Comparison of ENCODE assay signal across 8 cellular contexts in genomic region chr10:112721080-112721698, GRCh38.
DNase-seq lines count a peak whose midpoint lies in the region; ATAC-seq and TF ChIP-seq lines count a peak whose summit lies in the region.

No MANE protein-coding gene starts in this region.

- no peaks in the 10 kb centered on the region for H3K9me3 ChIP-seq in A673 (ENCODE audit: low read depth, low read length, poor library complexity, severe bottlenecking)
- no peaks in the 10 kb centered on the region for H3K9me3 ChIP-seq in left ventricle myocardium inferior (replicated peaks)

- H3K36me3 ChIP-seq in A673 (ENCODE audit: insufficient read depth, low read length, poor library complexity, severe bottlenecking), result no peaks in the 10 kb centered on the region
- no peaks in the 10 kb centered on the region for H3K36me3 ChIP-seq in left ventricle myocardium inferior

- in situ Hi-C loops in GM13976 (cut with MboI; ENCODE audit: low sequenced_read_pairs, unreplicated experiment), result loop anchor here (25.0 kb wide), 1 partner anchor 666 kb away; no protein-coding TSS in a partner anchor

- DNase-seq in A673 (ENCODE audit: low spot score), result peak; percentile 67
- peak; percentile 32 for DNase-seq in GM13976 (ENCODE audit: low spot score)
- no peak for DNase-seq in left ventricle myocardium inferior
- DNase-seq in stromal cell of bone marrow (ENCODE audit: low read depth), result peak; percentile 20
- no peak for DNase-seq in activated CD4-positive, alpha-beta T cell treated with anti-CD3 and anti-CD28 coated beads, Interleukin-2, amount 50 U/mL, for 1 hour

- H3K27me3 ChIP-seq in A673 (replicated peaks; ENCODE audit: insufficient read depth, low read depth, low read length, poor library complexity), result no peaks in the 10 kb centered on the region
- no peaks in the 10 kb centered on the region for H3K27me3 ChIP-seq in left ventricle myocardium inferior (ENCODE audit: low read depth)

- H3K27ac ChIP-seq in A673 (ENCODE audit: low read depth, low read length, poor library complexity, severe bottlenecking), result no peak overlapping the region
- H3K27ac ChIP-seq in VCaP, result no peak overlapping the region
- H3K27ac ChIP-seq in left ventricle myocardium inferior (replicated peaks), result no peak overlapping the region

- TF ChIP-seq CTCF in A673 (conservative IDR thresholded peaks at IDR 0.05; ENCODE audit: low read depth, low read length), result peak; percentile 76
- TF ChIP-seq CTCF in GM13976 (IDR thresholded peaks at IDR 0.05; ENCODE audit: borderline replicate concordance, control extremely low read depth, extremely low read depth, insufficient read depth, missing control alignments), result peak; percentile 36
- TF ChIP-seq CTCF in VCaP (conservative IDR thresholded peaks at IDR 0.05), result peak; percentile 78
- TF ChIP-seq CTCF in left ventricle myocardium inferior (IDR thresholded peaks at IDR 0.05; ENCODE audit: borderline replicate concordance), result peak; percentile 82

- CTCF ChIA-PET in A673 (lab: Charles Lee), result interaction anchor here (1.3 kb wide), 1 partner anchor 664 kb away, joined by 3 read pairs; no protein-coding TSS in a partner anchor

- POLR2A ChIA-PET in A673 (lab: Charles Lee; ENCODE audit: low non-redundant PET), result no interaction called here

- ATAC-seq in HG03521 (IDR thresholded peaks at IDR 0.05; ENCODE audit: unreplicated experiment) (peak; percentile 58), HG02852 (IDR thresholded peaks at IDR 0.05; ENCODE audit: unreplicated experiment) (no peak)

- no TSS peak for BruUV-seq in A673 (replicated peaks; lab: Mats Ljungman, UMichigan)

- H3K4me3 ChIP-seq in A673 (ENCODE audit: low read depth, low read length, poor library complexity, severe bottlenecking), result no peak overlapping the region
- no peak overlapping the region for H3K4me3 ChIP-seq in left ventricle myocardium inferior

- peaks cover 4% of the 10 kb centered on the region for H3K4me1 ChIP-seq in A673 (ENCODE audit: insufficient read depth, low read length, poor library complexity, severe bottlenecking)
- H3K4me1 ChIP-seq in left ventricle myocardium inferior, result no peaks in the 10 kb centered on the region

- intact Hi-C loops in A673 (cut with micrococcal nuclease; ENCODE audit: unreplicated experiment) (loop anchor here (5.0 to 10.0 kb wide), 2 partner anchors 406 to 664 kb away; no protein-coding TSS in a partner anchor), left ventricle myocardium inferior (cut with micrococcal nuclease) (no loop called here)

Comparison
In these comparisons a context has a peak if more than half of its experiments do, and no peak if none do; other contexts are left out.
1. DNase-seq: peak in A673 (single experiment), GM13976 (single experiment) and stromal cell of bone marrow (single experiment); none in left ventricle myocardium inferior (single experiment) and activated CD4-positive, alpha-beta T cell treated with anti-CD3 and anti-CD28 coated beads, Interleukin-2, amount 50 U/mL, for 1 hour (single experiment).
2. Peak in every context shown above with its lines, with median percentiles within 50 percentile points of each other: CTCF ChIP-seq.